ENCODE assay signal across 1 cellular context in genomic region chr16:74505011-74505410, GRCh38.
TF ChIP-seq lines count a peak whose summit lies in the region.

No MANE protein-coding gene starts in this region.

TF ChIP-seq in HEK293, 187 proteins besides CTCF, POLR2A, EP300 and RAD21 (continued from another document):
- no peak for TF ChIP-seq PRDM2 (tag by site-specific recombination; IDR thresholded peaks at IDR 0.05; ENCODE audit: borderline replicate concordance)
- no peak for TF ChIP-seq ZNF140 (tag by site-specific recombination; IDR thresholded peaks at IDR 0.05)
- no peak for TF ChIP-seq ZBTB10 (tag by site-specific recombination; IDR thresholded peaks at IDR 0.05)
- no peak for TF ChIP-seq ZNF23 (tag by site-specific recombination; IDR thresholded peaks at IDR 0.05; ENCODE audit: borderline replicate concordance)
- no peak for TF ChIP-seq ZNF211 (tag by site-specific recombination; IDR thresholded peaks at IDR 0.05; ENCODE audit: low read depth)
- TF ChIP-seq ZNF768 (tag by site-specific recombination; IDR thresholded peaks at IDR 0.05), result no peak
- no peak for TF ChIP-seq ZNF341 (tag by site-specific recombination; IDR thresholded peaks at IDR 0.05; ENCODE audit: low read depth)
- TF ChIP-seq ZNF571 (tag by site-specific recombination; IDR thresholded peaks at IDR 0.05), result no peak
- TF ChIP-seq ZNF558 (tag by site-specific recombination; IDR thresholded peaks at IDR 0.05), result no peak
- TF ChIP-seq ZBTB44 (tag by site-specific recombination; IDR thresholded peaks at IDR 0.05), result peak; percentile 74
- TF ChIP-seq PRDM10 (tag by site-specific recombination; IDR thresholded peaks at IDR 0.05), result no peak
- TF ChIP-seq KLF8 (tag by site-specific recombination; IDR thresholded peaks at IDR 0.05), result no peak
- no peak for TF ChIP-seq ZNF324 (tag by site-specific recombination; IDR thresholded peaks at IDR 0.05)
- TF ChIP-seq FEZF1 (tag by site-specific recombination; IDR thresholded peaks at IDR 0.05), result peak; percentile 47; the same call in 1 of the 2 replicates
- TF ChIP-seq ZNF473 (tag by site-specific recombination; IDR thresholded peaks at IDR 0.05), result no peak
- TF ChIP-seq ZNF26 (tag by site-specific recombination; IDR thresholded peaks at IDR 0.05), result no peak
- no peak for TF ChIP-seq ZNF785 (tag by site-specific recombination; IDR thresholded peaks at IDR 0.05)
- no peak for TF ChIP-seq BCL6B (tag by site-specific recombination; IDR thresholded peaks at IDR 0.05)
- TF ChIP-seq ZNF16 (tag by site-specific recombination; IDR thresholded peaks at IDR 0.05; ENCODE audit: low read depth), result no peak
- TF ChIP-seq ZEB2 (tag by site-specific recombination; IDR thresholded peaks at IDR 0.05), result no peak
- TF ChIP-seq SP7 (tag by site-specific recombination; IDR thresholded peaks at IDR 0.05), result no peak
- TF ChIP-seq SCRT2 (tag by site-specific recombination; IDR thresholded peaks at IDR 0.05), result peak; percentile 82
- TF ChIP-seq OVOL3 (tag by site-specific recombination; IDR thresholded peaks at IDR 0.05), result 0 out of 2 replicates have a peak, but pooled peaks have one; percentile 18
- TF ChIP-seq ZNF416 (tag by site-specific recombination; IDR thresholded peaks at IDR 0.05), result no peak
- no peak for TF ChIP-seq ZNF626 (tag by site-specific recombination; IDR thresholded peaks at IDR 0.05)
- TF ChIP-seq ZBTB21 (tag by site-specific recombination; IDR thresholded peaks at IDR 0.05), result no peak
